ENCODE assay signal across 16 cellular contexts in the genomic region with DNA sequence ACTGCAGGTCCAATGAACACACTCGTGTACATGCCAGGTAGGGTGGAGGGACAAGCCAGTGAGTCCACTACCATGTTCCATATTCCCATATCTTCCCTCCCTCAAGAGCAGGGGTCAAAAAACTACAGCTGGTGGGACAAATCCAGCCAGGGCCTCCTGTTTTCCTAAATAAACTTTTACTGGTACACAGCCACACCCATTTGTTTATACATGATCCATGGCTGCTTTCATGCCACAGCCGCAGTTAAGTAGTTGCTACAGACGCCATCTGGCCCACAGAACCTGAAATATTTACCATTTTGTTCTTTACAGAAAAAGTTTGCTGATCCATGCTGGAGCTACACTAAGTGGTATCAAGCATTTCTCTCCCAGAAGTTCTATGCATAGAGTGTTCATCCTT. TPM values are rescaled to one million over a fixed set of nuclear protein-coding genes. Genes with fewer than 3 reads are reported as not detected.
"Had no signal": no experiment of that assay in that cellular context is flagged by ENCODE, and none has a peak within 500 bp of the region (broad histone marks: within the 10 kb centered on the region; RNA-seq: fewer than 3 reads in every experiment).

No MANE protein-coding gene starts in this region.

- H3K27ac ChIP-seq: gastrocnemius medialis, pancreas, SJSA1 had no signal

- H3K4me3 ChIP-seq: gastrocnemius medialis, pancreas, SJSA1 had no signal

- H3K4me1 ChIP-seq: pancreas had no signal

- H3K27me3 ChIP-seq: gastrocnemius medialis, pancreas, SJSA1 had no signal

- DNase-seq: activated CD4-positive, alpha-beta T cell treated with anti-CD3 and anti-CD28 coated beads, Interleukin-2, amount 50 U/mL, for 48 hours; activated effector memory CD4-positive, alpha-beta T cell treated with anti-CD3 and anti-CD28 coated beads, Interleukin-2, amount 50 U/mL, for 16 hours; activated T-cell treated with anti-CD3 and anti-CD28 coated beads, Interleukin-2, amount 50 U/mL, for 4 hours; aorta; gastrocnemius medialis; hippocampal formation; pancreas; small intestine; SW 1271 had no signal

- H3K36me3 ChIP-seq: pancreas, SJSA1 had no signal

- H3K9me3 ChIP-seq: gastrocnemius medialis, pancreas, SJSA1 had no signal

RNA-seq across cellular contexts. Expression of gene CASQ2, which starts 42.4 kb away (rescaled TPM):
- total RNA-seq: activated T-cell treated with anti-CD3 and anti-CD28 coated beads, Interleukin-2, amount 50 U/mL, for 4 hours; bronchial epithelial cell; chondrocyte; endothelial cell of umbilical vein; fibroblast of lung; kidney epithelial cell; SJSA1 had no signal
- polyA plus RNA-seq: endothelial cell of umbilical vein, neural cell had no signal
